ENCODE assay signal across 14 cellular contexts in genomic region chr2:33024758-33025157, GRCh38.
A peak's percentile ranks its signal among the peaks of the same experiment; 100 is the strongest.
DNase-seq lines count a peak whose midpoint lies in the region; ATAC-seq and TF ChIP-seq lines count a peak whose summit lies in the region.
"Had no signal": no experiment of that assay in that cellular context is flagged by ENCODE, and none has a peak within 500 bp of the region (broad histone marks: within the 10 kb centered on the region; RNA-seq: fewer than 3 reads in every experiment).

No MANE protein-coding gene starts in this region.

- peak overlapping the region; percentile 84 for H3K27ac Mint-ChIP-seq in Caco-2 (ENCODE audit: unreplicated experiment)
- no peak overlapping the region for H3K27ac Mint-ChIP-seq in activated CD8-positive, alpha-beta memory T cell treated with anti-CD3 and anti-CD28 coated beads, Interleukin-2, amount 10 ng/mL, durations not matched to agents 7 days and 5 days
- H3K27ac Mint-ChIP-seq: CD4-positive, CD25-positive, alpha-beta regulatory T cell; CD8-positive, alpha-beta memory T cell had no signal

- 100% methylated on average over 1 of the region's 2 CpGs for WGBS in esophagus muscularis mucosa

- intact Hi-C loops in Caco-2 (cut with micrococcal nuclease; ENCODE audit: unreplicated experiment) (no loop called here), esophagus muscularis mucosa (cut with DNase I) (no loop called here)

- H3K27me3 ChIP-seq in Caco-2 (replicated peaks; ENCODE audit: control insufficient read depth, insufficient read depth, low read length): no peaks in the 10 kb centered on the region
- H3K27me3 ChIP-seq in MG63: no peaks in the 10 kb centered on the region
- no peaks in the 10 kb centered on the region for H3K27me3 ChIP-seq in esophagus muscularis mucosa
- H3K27me3 ChIP-seq in effector memory CD4-positive, alpha-beta T cell (replicated peaks; ENCODE audit: control insufficient read depth, insufficient read depth, low read length, poor library complexity, severe bottlenecking): peaks cover 3% of the 10 kb centered on the region
- H3K27me3 ChIP-seq: BE2C had no signal

- H3K36me3 Mint-ChIP-seq in Caco-2 (ENCODE audit: insufficient read depth, unreplicated experiment): no peaks in the 10 kb centered on the region
- H3K36me3 Mint-ChIP-seq in activated CD8-positive, alpha-beta memory T cell treated with anti-CD3 and anti-CD28 coated beads, Interleukin-2, amount 10 ng/mL, durations not matched to agents 7 days and 5 days: no peaks in the 10 kb centered on the region
- H3K36me3 Mint-ChIP-seq: CD4-positive, CD25-positive, alpha-beta regulatory T cell; CD8-positive, alpha-beta memory T cell; IgD-negative memory B cell had no signal

- ATAC-seq in activated CD8-positive, alpha-beta memory T cell treated with anti-CD3 and anti-CD28 coated beads, Interleukin-2, amount 10 ng/mL, durations not matched to agents 7 days and 5 days: no peak

- POLR2A ChIA-PET in Caco-2 (lab: Charles Lee): no interaction called here

- H3K4me1 Mint-ChIP-seq in Caco-2 (ENCODE audit: low read depth, unreplicated experiment): peaks cover 22% of the 10 kb centered on the region
- peaks cover 2% of the 10 kb centered on the region for H3K4me1 Mint-ChIP-seq in activated CD8-positive, alpha-beta memory T cell treated with anti-CD3 and anti-CD28 coated beads, Interleukin-2, amount 10 ng/mL, durations not matched to agents 7 days and 5 days
- H3K4me1 Mint-ChIP-seq: CD4-positive, CD25-positive, alpha-beta regulatory T cell; CD8-positive, alpha-beta memory T cell; IgD-negative memory B cell had no signal

- BruUV-seq in Caco-2 (replicated peaks; lab: Mats Ljungman, UMichigan): no TSS peak

- TF ChIP-seq CTCF in Caco-2 (IDR thresholded peaks at IDR 0.05; ENCODE audit: insufficient read depth in 1 of 2, low read depth in 1 of 2, low read length in 1 of 2, severe bottlenecking in 1 of 2, unreplicated experiment in 1 of 2): no peak
- TF ChIP-seq CTCF in esophagus muscularis mucosa (IDR thresholded peaks at IDR 0.05): no peak

- H3K4me3 Mint-ChIP-seq in Caco-2 (ENCODE audit: unreplicated experiment): no peak overlapping the region
- no peak overlapping the region for H3K4me3 Mint-ChIP-seq in activated CD8-positive, alpha-beta memory T cell treated with anti-CD3 and anti-CD28 coated beads, Interleukin-2, amount 10 ng/mL, durations not matched to agents 7 days and 5 days
- H3K4me3 Mint-ChIP-seq: CD4-positive, CD25-positive, alpha-beta regulatory T cell; CD8-positive, alpha-beta memory T cell; H9; IgD-negative memory B cell had no signal

- TF ChIP-seq POLR2A in esophagus muscularis mucosa (IDR thresholded peaks at IDR 0.05; ENCODE audit: low read depth): no peak

- no peaks in the 10 kb centered on the region for H3K27me3 Mint-ChIP-seq in Caco-2 (ENCODE audit: insufficient read depth, unreplicated experiment)
- peaks cover 43% of the 10 kb centered on the region for H3K27me3 Mint-ChIP-seq in activated CD8-positive, alpha-beta memory T cell treated with anti-CD3 and anti-CD28 coated beads, Interleukin-2, amount 10 ng/mL, durations not matched to agents 7 days and 5 days

- no peaks in the 10 kb centered on the region for H3K9me3 Mint-ChIP-seq in Caco-2 (ENCODE audit: unreplicated experiment)
- no peaks in the 10 kb centered on the region for H3K9me3 Mint-ChIP-seq in activated CD8-positive, alpha-beta memory T cell treated with anti-CD3 and anti-CD28 coated beads, Interleukin-2, amount 10 ng/mL, durations not matched to agents 7 days and 5 days (ENCODE audit: low read depth)

- H3K9me3 ChIP-seq in Caco-2 (no peaks in the 10 kb centered on the region), MG63 (peaks cover 10% of the 10 kb centered on the region), esophagus muscularis mucosa (peaks cover 0 to 8% (median 2%) of the 10 kb centered on the region in 4 donors)
- H3K9me3 ChIP-seq in effector memory CD4-positive, alpha-beta T cell (ENCODE audit: control insufficient read depth, low read length): no peaks in the 10 kb centered on the region

- DNase-seq in Caco-2 (no peak), MG63 (peak; percentile 5), esophagus muscularis mucosa (ENCODE audit: extremely low spot score) (peak; percentile 68), kidney tubule cell (ENCODE audit: low spot score) (no peak)
- DNase-seq in effector memory CD4-positive, alpha-beta T cell: no peak
- no peak for DNase-seq in activated CD8-positive, alpha-beta memory T cell treated with anti-CD3 and anti-CD28 coated beads, Interleukin-2, amount 10 ng/mL, durations not matched to agents 7 days and 5 days
- DNase-seq: ACHN; BE2C; C1 segment of cervical spinal cord; CD4-positive, CD25-positive, alpha-beta regulatory T cell; CD8-positive, alpha-beta memory T cell; COR-L47; H9 had no signal

- H3K36me3 ChIP-seq in Caco-2 (ENCODE audit: control insufficient read depth, insufficient read depth, low read length): no peaks in the 10 kb centered on the region
- H3K36me3 ChIP-seq in MG63: no peaks in the 10 kb centered on the region
- H3K36me3 ChIP-seq in esophagus muscularis mucosa: no peaks in the 10 kb centered on the region
- H3K36me3 ChIP-seq in effector memory CD4-positive, alpha-beta T cell (ENCODE audit: control insufficient read depth, insufficient read depth, low read length): no peaks in the 10 kb centered on the region
- H3K36me3 ChIP-seq: BE2C had no signal

- CTCF ChIA-PET in Caco-2 (lab: Charles Lee): no interaction called here
- CTCF ChIA-PET in activated CD8-positive, alpha-beta memory T cell treated with anti-CD3 and anti-CD28 coated beads, Interleukin-2, amount 10 ng/mL, durations not matched to agents 7 days and 5 days (lab: Charles Lee): no interaction called here

- TF ChIP-seq EP300 in esophagus muscularis mucosa (IDR thresholded peaks at IDR 0.05): no peak

- H3K4me1 ChIP-seq in Caco-2 (peaks cover 23% of the 10 kb centered on the region), esophagus muscularis mucosa (peaks cover 28 to 38% (median 33%) of the 10 kb centered on the region in 4 donors)
- no peaks in the 10 kb centered on the region for H3K4me1 ChIP-seq in effector memory CD4-positive, alpha-beta T cell (ENCODE audit: control insufficient read depth, insufficient read depth, low read length, poor library complexity, severe bottlenecking)
- H3K4me1 ChIP-seq: BE2C had no signal

- no peak overlapping the region for H3K4me3 ChIP-seq in Caco-2 (ENCODE audit: low read depth, low read length)
- H3K4me3 ChIP-seq in MG63: no peak overlapping the region
- H3K4me3 ChIP-seq in esophagus muscularis mucosa: no peak overlapping the region
- H3K4me3 ChIP-seq in effector memory CD4-positive, alpha-beta T cell (ENCODE audit: insufficient read depth, low read depth, low read length, poor library complexity, severe bottlenecking): no peak overlapping the region

- no peak overlapping the region for H3K27ac ChIP-seq in esophagus muscularis mucosa (replicated peaks in 1 of 4)
- no peak overlapping the region for H3K27ac ChIP-seq in effector memory CD4-positive, alpha-beta T cell (ENCODE audit: insufficient read depth, low read length, poor library complexity, severe bottlenecking)

Comparison
In these comparisons a context has a peak if more than half of its experiments do, and no peak if none do; other contexts are left out.
1. DNase-seq: peak in MG63 (single experiment) and esophagus muscularis mucosa (single experiment); none in Caco-2 (0 of 2), kidney tubule cell (single experiment), effector memory CD4-positive, alpha-beta T cell (0 of 3) and activated CD8-positive, alpha-beta memory T cell treated with anti-CD3 and anti-CD28 coated beads, Interleukin-2, amount 10 ng/mL, durations not matched to agents 7 days and 5 days (single experiment).